ENCODE assay signal across 8 cellular contexts in genomic region chr5:134124289-134125194, GRCh38. TPM values are rescaled to one million over a fixed set of nuclear protein-coding genes. Genes with fewer than 3 reads are reported as not detected.
DNase-seq lines count a peak whose midpoint lies in the region; ATAC-seq and TF ChIP-seq lines count a peak whose summit lies in the region.

No MANE protein-coding gene starts in this region.

- TF ChIP-seq CTCF in PC-9 (conservative IDR thresholded peaks at IDR 0.05): no peak
- no peak for TF ChIP-seq CTCF in dorsolateral prefrontal cortex (IDR thresholded peaks at IDR 0.05 in 54 of 56, conservative IDR thresholded peaks at IDR 0.05 in 2 of 56; ENCODE audit: low read depth in 1 of 56, partially characterized antibody in 56 of 56)
- no peak for TF ChIP-seq CTCF in spleen (IDR thresholded peaks at IDR 0.05 in 8 of 11, conservative IDR thresholded peaks at IDR 0.05 in 3 of 11)
- no peak for TF ChIP-seq CTCF in WTC11 (IDR thresholded peaks at IDR 0.05)

- H3K4me3 ChIP-seq in PC-9 (no peak overlapping the region), dorsolateral prefrontal cortex (no peak overlapping the region), spleen (peak overlapping the region in 3 of 8 donors; percentile 3 to 51 (median 16))

- H3K27me3 ChIP-seq in PC-9 (ENCODE audit: insufficient read depth, low read depth) (no peaks in the 10 kb centered on the region), dorsolateral prefrontal cortex (no peaks in the 10 kb centered on the region), spleen (replicated peaks in 1 of 7) (no peaks in the 10 kb centered on the region)

- H3K9me3 ChIP-seq in PC-9 (ENCODE audit: insufficient read depth, low read depth) (no peaks in the 10 kb centered on the region), spleen (no peaks in the 10 kb centered on the region)

- no peaks in the 10 kb centered on the region; the same call in 1 of the 2 replicates for H4K20me1 ChIP-seq in PC-9 (ENCODE audit: insufficient read depth)

- H3K36me3 Mint-ChIP-seq in activated CD4-positive, alpha-beta T cell treated with anti-CD3 and anti-CD28 coated beads, Interleukin-2, amount 10 ng/mL, durations not matched to agents 24 days and 14 days (ENCODE audit: low read depth): peaks cover 72% of the 10 kb centered on the region
- 0 out of 2 replicates have a peak, but pooled peaks cover 3% of the 10 kb centered on the region for H3K36me3 Mint-ChIP-seq in WTC11

- CTCF ChIA-PET in PC-9 (lab: Charles Lee): interaction anchor here (0.5 kb wide), 1 partner anchor 513 kb away, joined by 12 read pairs; no protein-coding TSS in a partner anchor
- CTCF ChIA-PET in WTC11 (lab: Charles Lee): interaction anchor here (1.0 to 2.6 kb wide), 7 partner anchors 13 to 128 kb away, joined by 3 to 12 read pairs (median 5); no protein-coding TSS in a partner anchor

- peak overlapping the region; percentile 29; the same call in 1 of the 2 replicates for H3K4me2 ChIP-seq in PC-9

- peaks cover 80% of the 10 kb centered on the region for H3K4me1 Mint-ChIP-seq in activated CD4-positive, alpha-beta T cell treated with anti-CD3 and anti-CD28 coated beads, Interleukin-2, amount 10 ng/mL, durations not matched to agents 24 days and 14 days
- no peaks in the 10 kb centered on the region for H3K4me1 Mint-ChIP-seq in WTC11

- H3K4me1 ChIP-seq in PC-9 (replicated peaks; ENCODE audit: insufficient read depth): peaks cover 23% of the 10 kb centered on the region
- peaks cover 17 to 100% (median 82%) of the 10 kb centered on the region in 6 donors for H3K4me1 ChIP-seq in spleen

- H3K27me3 Mint-ChIP-seq in activated CD4-positive, alpha-beta T cell treated with anti-CD3 and anti-CD28 coated beads, Interleukin-2, amount 10 ng/mL, durations not matched to agents 24 days and 14 days: peaks cover 8% of the 10 kb centered on the region
- H3K27me3 Mint-ChIP-seq in WTC11 (ENCODE audit: low read depth): no peaks in the 10 kb centered on the region

- no peaks in the 10 kb centered on the region for H3K79me2 ChIP-seq in PC-9 (ENCODE audit: low read depth)

- peak overlapping the region; percentile 79 for H3K4me3 Mint-ChIP-seq in activated CD4-positive, alpha-beta T cell treated with anti-CD3 and anti-CD28 coated beads, Interleukin-2, amount 10 ng/mL, durations not matched to agents 24 days and 14 days
- H3K4me3 Mint-ChIP-seq in WTC11: no peak overlapping the region

- POLR2A ChIA-PET in PC-9 (lab: Charles Lee; ENCODE audit: unreplicated experiment): interaction anchor here (0.5 to 0.6 kb wide), 3 partner anchors 10 to 1338 kb away, joined by 5 to 7 read pairs (median 6); partner anchors contain the start of gene TCF7
- POLR2A ChIA-PET in WTC11 (lab: Charles Lee): no interaction called here

- H3F3A ChIP-seq in PC-9 (ENCODE audit: insufficient read depth, low read depth): peaks cover 24% of the 10 kb centered on the region; the same call in 1 of the 2 replicates

- no peak for ATAC-seq in WTC11
- no peak for ATAC-seq in HG03045 (IDR thresholded peaks at IDR 0.05; ENCODE audit: unreplicated experiment)

- no TSS peak for BruUV-seq in PC-9 (replicated peaks; lab: Mats Ljungman, UMichigan)

- 46 to 77% (median 76%) methylated on average over 9 to 10 of the region's 10 CpGs for WGBS in spleen, 5 donors

- intact Hi-C loops in activated CD4-positive, alpha-beta T cell treated with anti-CD3 and anti-CD28 coated beads, Interleukin-2, amount 10 ng/mL, durations not matched to agents 24 days and 14 days (cut with micrococcal nuclease): no loop called here
- intact Hi-C loops in PC-9 (cut with micrococcal nuclease; ENCODE audit: unreplicated experiment): no loop called here
- intact Hi-C loops in dorsolateral prefrontal cortex (cut with DNase I): no loop called here
- intact Hi-C loops in spleen (cut with DNase I; ENCODE audit: low total_unique reads): no loop called here

- no peaks in the 10 kb centered on the region for H3K9me2 ChIP-seq in PC-9 (ENCODE audit: insufficient read depth)

- TF ChIP-seq POLR2A in spleen (IDR thresholded peaks at IDR 0.05): no peak

- DNase-seq in activated CD4-positive, alpha-beta T cell treated with anti-CD3 and anti-CD28 coated beads, Interleukin-2, amount 10 ng/mL, durations not matched to agents 24 days and 14 days: no peak
- no peak for DNase-seq in activated CD4-positive, alpha-beta T cell treated with anti-CD3 and anti-CD28 coated beads for 4 hours
- DNase-seq in PC-9: peak in 1 of 2 experiments; percentile 25
- DNase-seq in dorsolateral prefrontal cortex: no peak
- DNase-seq in spleen: no peak
- no peak for DNase-seq in cerebellar cortex (ENCODE audit: low spot score)
- DNase-seq in WTC11 (ENCODE audit: low spot score): no peak

- no peak overlapping the region for H2AFZ ChIP-seq in PC-9

- H3K27ac Mint-ChIP-seq in activated CD4-positive, alpha-beta T cell treated with anti-CD3 and anti-CD28 coated beads, Interleukin-2, amount 10 ng/mL, durations not matched to agents 24 days and 14 days: peak overlapping the region; percentile 91
- no peak overlapping the region for H3K27ac Mint-ChIP-seq in WTC11

- H3K36me3 ChIP-seq in PC-9 (ENCODE audit: low read depth) (no peaks in the 10 kb centered on the region), spleen (peaks cover 0 to 23% (median 6%) of the 10 kb centered on the region in 6 donors)

- no peaks in the 10 kb centered on the region for H3K9me3 Mint-ChIP-seq in activated CD4-positive, alpha-beta T cell treated with anti-CD3 and anti-CD28 coated beads, Interleukin-2, amount 10 ng/mL, durations not matched to agents 24 days and 14 days
- H3K9me3 Mint-ChIP-seq in WTC11: no peaks in the 10 kb centered on the region

- H3K27ac ChIP-seq in PC-9 (peak overlapping the region; percentile 40; the same call in 1 of the 2 replicates), dorsolateral prefrontal cortex (peak overlapping the region in 42 of 59 donors; percentile 21 to 86 (median 57)), spleen (peak overlapping the region in 7 of 8 donors; percentile 44 to 88 (median 78))

TF ChIP-seq in WTC11, 78 proteins besides CTCF, POLR2A, EP300 and RAD21 (continues in another document):
- TF ChIP-seq NFYB (CRISPR knock-in tag; conservative IDR thresholded peaks at IDR 0.05; ENCODE audit: low read depth) (no peak), ERG (CRISPR knock-in tag; IDR thresholded peaks at IDR 0.05) (no peak), FOXP1 (CRISPR knock-in tag; IDR thresholded peaks at IDR 0.05; ENCODE audit: borderline replicate concordance) (no peak)
- TF ChIP-seq, protein P1, sequence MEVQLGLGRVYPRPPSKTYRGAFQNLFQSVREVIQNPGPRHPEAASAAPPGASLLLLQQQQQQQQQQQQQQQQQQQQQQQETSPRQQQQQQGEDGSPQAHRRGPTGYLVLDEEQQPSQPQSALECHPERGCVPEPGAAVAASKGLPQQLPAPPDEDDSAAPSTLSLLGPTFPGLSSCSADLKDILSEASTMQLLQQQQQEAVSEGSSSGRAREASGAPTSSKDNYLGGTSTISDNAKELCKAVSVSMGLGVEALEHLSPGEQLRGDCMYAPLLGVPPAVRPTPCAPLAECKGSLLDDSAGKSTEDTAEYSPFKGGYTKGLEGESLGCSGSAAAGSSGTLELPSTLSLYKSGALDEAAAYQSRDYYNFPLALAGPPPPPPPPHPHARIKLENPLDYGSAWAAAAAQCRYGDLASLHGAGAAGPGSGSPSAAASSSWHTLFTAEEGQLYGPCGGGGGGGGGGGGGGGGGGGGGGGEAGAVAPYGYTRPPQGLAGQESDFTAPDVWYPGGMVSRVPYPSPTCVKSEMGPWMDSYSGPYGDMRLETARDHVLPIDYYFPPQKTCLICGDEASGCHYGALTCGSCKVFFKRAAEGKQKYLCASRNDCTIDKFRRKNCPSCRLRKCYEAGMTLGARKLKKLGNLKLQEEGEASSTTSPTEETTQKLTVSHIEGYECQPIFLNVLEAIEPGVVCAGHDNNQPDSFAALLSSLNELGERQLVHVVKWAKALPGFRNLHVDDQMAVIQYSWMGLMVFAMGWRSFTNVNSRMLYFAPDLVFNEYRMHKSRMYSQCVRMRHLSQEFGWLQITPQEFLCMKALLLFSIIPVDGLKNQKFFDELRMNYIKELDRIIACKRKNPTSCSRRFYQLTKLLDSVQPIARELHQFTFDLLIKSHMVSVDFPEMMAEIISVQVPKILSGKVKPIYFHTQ (CRISPR knock-in tag; IDR thresholded peaks at IDR 0.05): no peak
- TF ChIP-seq, protein P2, sequence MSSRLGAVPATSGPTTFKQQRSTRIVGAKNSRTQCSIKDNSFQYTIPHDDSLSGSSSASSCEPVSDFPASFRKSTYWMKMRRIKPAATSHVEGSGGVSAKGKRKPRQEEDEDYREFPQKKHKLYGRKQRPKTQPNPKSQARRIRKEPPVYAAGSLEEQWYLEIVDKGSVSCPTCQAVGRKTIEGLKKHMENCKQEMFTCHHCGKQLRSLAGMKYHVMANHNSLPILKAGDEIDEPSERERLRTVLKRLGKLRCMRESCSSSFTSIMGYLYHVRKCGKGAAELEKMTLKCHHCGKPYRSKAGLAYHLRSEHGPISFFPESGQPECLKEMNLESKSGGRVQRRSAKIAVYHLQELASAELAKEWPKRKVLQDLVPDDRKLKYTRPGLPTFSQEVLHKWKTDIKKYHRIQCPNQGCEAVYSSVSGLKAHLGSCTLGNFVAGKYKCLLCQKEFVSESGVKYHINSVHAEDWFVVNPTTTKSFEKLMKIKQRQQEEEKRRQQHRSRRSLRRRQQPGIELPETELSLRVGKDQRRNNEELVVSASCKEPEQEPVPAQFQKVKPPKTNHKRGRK (CRISPR knock-in tag; IDR thresholded peaks at IDR 0.05; ENCODE audit: borderline replicate concordance): no peak

RNA-seq across cellular contexts. Expression of gene TCF7, which starts 10.1 kb away (rescaled TPM):
- 112 and 113 TPM in 2 replicates for total RNA-seq in activated CD4-positive, alpha-beta T cell treated with anti-CD3 and anti-CD28 coated beads, Interleukin-2, amount 10 ng/mL, durations not matched to agents 24 days and 14 days
- total RNA-seq in PC-9 (2021): 8.9 and 13.0 TPM in 2 replicates
- total RNA-seq in dorsolateral prefrontal cortex: 1 to 10 TPM in 115 of 120 experiments, under 1 TPM in 5; 0.75 to 9.0 (median 2.3) TPM
- 10 to 100 TPM; 29.0 to 88.3 (median 53.7) TPM for total RNA-seq in spleen
- polyA plus RNA-seq in spleen: 10 to 100 TPM; 13.7 to 24.3 (median 18.1) TPM
- total RNA-seq in WTC11 (2021): 8.9 to 11.3 TPM (median 9.6 TPM) in 3 replicates

RNA-seq across cellular contexts. Expression of gene SKP1, which starts 52.2 kb away (rescaled TPM):
- total RNA-seq in activated CD4-positive, alpha-beta T cell treated with anti-CD3 and anti-CD28 coated beads, Interleukin-2, amount 10 ng/mL, durations not matched to agents 24 days and 14 days: 266 and 289 TPM in 2 replicates
- total RNA-seq in PC-9 (2021) (335 and 409 TPM in 2 replicates), dorsolateral prefrontal cortex (100 to 1,000 TPM; 263 to 693 (median 535) TPM), spleen (100 to 1,000 TPM; 121 to 246 (median 193) TPM), WTC11 (2021) (280 to 303 TPM (median 285 TPM) in 3 replicates)
- polyA plus RNA-seq in spleen: 100 to 1,000 TPM; 142 to 354 (median 228) TPM
